ENCODE assay signal across 8 cellular contexts in the genomic region with DNA sequence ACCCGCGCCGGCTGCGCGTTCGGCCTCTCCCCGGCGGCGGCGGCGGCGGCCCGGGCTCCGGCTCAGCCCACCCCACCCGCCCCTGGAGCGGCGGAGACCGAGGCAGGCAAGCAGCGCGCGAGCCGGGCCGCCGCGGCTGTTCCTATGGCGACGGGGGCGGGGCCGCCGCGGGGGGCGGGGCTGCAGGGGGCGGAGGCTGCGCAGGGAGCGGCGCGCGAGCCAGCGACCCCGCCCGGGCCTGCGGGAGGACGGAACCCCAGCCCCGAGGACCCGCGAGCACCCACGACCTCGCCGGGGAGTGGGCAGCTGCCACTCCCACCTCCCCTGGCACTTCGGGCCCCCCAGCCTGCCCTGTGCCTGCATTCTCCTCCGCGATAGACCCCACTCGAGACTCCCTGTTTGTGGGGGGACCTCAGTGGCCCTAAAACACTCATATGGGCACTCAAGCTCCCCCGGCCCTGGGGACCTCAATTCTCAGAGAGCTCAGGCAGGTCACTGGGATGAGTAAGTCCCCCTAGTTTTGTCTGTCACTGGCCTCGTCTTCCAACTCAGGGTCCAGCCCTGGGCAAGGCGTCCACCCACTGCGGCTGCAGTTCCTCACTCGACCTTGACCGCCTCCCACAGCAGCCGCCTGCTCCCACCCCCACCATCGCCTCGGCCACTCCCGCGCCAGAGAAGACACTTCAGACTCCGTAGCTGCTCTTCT. TPM values are rescaled to one million over a fixed set of nuclear protein-coding genes. Genes with fewer than 3 reads are reported as not detected.
DNase-seq lines count a peak whose midpoint lies in the region; ATAC-seq and TF ChIP-seq lines count a peak whose summit lies in the region.

A gene (minus strand): TSS at position 115 of the 706 bp plus-strand sequence. CDS start 597 bp downstream, outside the sequence.

- H3K36me3 ChIP-seq in cardiac muscle cell (peaks cover 5% of the 10 kb centered on the region), upper lobe of right lung (peaks cover 23% of the 10 kb centered on the region)

- H3K4me1 ChIP-seq in cardiac muscle cell (ENCODE audit: low read depth), result peaks cover 4% of the 10 kb centered on the region
- H3K4me1 ChIP-seq in upper lobe of right lung, result peaks cover 28% of the 10 kb centered on the region

- peak within 1 kb of the TSS in 1 of 2 donors; percentile 44 for H3K27ac Mint-ChIP-seq in activated naive CD4-positive, alpha-beta T cell treated with anti-CD3 and anti-CD28 coated beads, Interleukin-2, amount 50 U/mL, for 72 hours

- H3K4me3 ChIP-seq in cardiac muscle cell, result peak within 1 kb of the TSS; percentile 63
- peak within 1 kb of the TSS; percentile 46 for H3K4me3 ChIP-seq in upper lobe of right lung

- H3K27me3 ChIP-seq in cardiac muscle cell, result no peaks in the 10 kb centered on the region
- no peaks in the 10 kb centered on the region for H3K27me3 ChIP-seq in upper lobe of right lung

- H3K36me3 Mint-ChIP-seq in activated naive CD4-positive, alpha-beta T cell treated with anti-CD3 and anti-CD28 coated beads, Interleukin-2, amount 50 U/mL, for 72 hours, result no peaks in the 10 kb centered on the region

- H3K27ac ChIP-seq in cardiac muscle cell (no peak within 1 kb of the TSS), upper lobe of right lung (no peak within 1 kb of the TSS)

- H3K9me3 ChIP-seq in cardiac muscle cell (ENCODE audit: low read depth) (no peaks in the 10 kb centered on the region), upper lobe of right lung (no peaks in the 10 kb centered on the region)

- DNase-seq in Ammon's horn (ENCODE audit: low spot score), result peak; percentile 62
- peak in 1 of 2 donors; percentile 86 for DNase-seq in activated naive CD4-positive, alpha-beta T cell treated with anti-CD3 and anti-CD28 coated beads, Interleukin-2, amount 50 U/mL, for 72 hours (ENCODE audit: low spot score in 2 of 2)
- DNase-seq in cardiac muscle cell (ENCODE audit: low read depth in 1 of 2, low spot score in 1 of 2), result peak; percentile 63 to 85
- DNase-seq in posterior cingulate gyrus, result peak in 9 of 10 donors; percentile 44 to 96 (median 69)
- peak; percentile 83 for DNase-seq in upper lobe of right lung

- intact Hi-C loops in posterior cingulate gyrus (cut with DNase I), result no loop called here
- intact Hi-C loops in upper lobe of right lung (cut with DNase I), result no loop called here

- peak; percentile 43 for ATAC-seq in HG02798 (IDR thresholded peaks at IDR 0.05; ENCODE audit: poor library complexity, unreplicated experiment)
- ATAC-seq in SK-N-SH treated with all-trans-retinoic acid at 6 μM for 48 hours, result peak; percentile 44
- peak; percentile 32 to 65 for ATAC-seq in activated naive CD4-positive, alpha-beta T cell treated with anti-CD3 and anti-CD28 coated beads, Interleukin-2, amount 50 U/mL, for 72 hours
- peak; percentile 67 for ATAC-seq in upper lobe of right lung
- ATAC-seq in HG03442 (IDR thresholded peaks at IDR 0.05; ENCODE audit: unreplicated experiment), result no peak

- H3K9me3 Mint-ChIP-seq in activated naive CD4-positive, alpha-beta T cell treated with anti-CD3 and anti-CD28 coated beads, Interleukin-2, amount 50 U/mL, for 72 hours, result no peaks in the 10 kb centered on the region

- TF ChIP-seq CTCF in cardiac muscle cell (IDR thresholded peaks at IDR 0.05; ENCODE audit: low read depth, low read length), result no peak
- no peak for TF ChIP-seq CTCF in upper lobe of right lung (IDR thresholded peaks at IDR 0.05)

TF ChIP-seq in SK-N-SH treated with all-trans-retinoic acid at 6 μM for 48 hours, 23 proteins besides CTCF, POLR2A, EP300 and RAD21:
- TF ChIP-seq ZFP3 (CRISPR knock-in tag; IDR thresholded peaks at IDR 0.05) (no peak), ISL1 (CRISPR knock-in tag; IDR thresholded peaks at IDR 0.05) (no peak), ZC3H10 (CRISPR knock-in tag; IDR thresholded peaks at IDR 0.05) (no peak)
- TF ChIP-seq, protein P1, sequence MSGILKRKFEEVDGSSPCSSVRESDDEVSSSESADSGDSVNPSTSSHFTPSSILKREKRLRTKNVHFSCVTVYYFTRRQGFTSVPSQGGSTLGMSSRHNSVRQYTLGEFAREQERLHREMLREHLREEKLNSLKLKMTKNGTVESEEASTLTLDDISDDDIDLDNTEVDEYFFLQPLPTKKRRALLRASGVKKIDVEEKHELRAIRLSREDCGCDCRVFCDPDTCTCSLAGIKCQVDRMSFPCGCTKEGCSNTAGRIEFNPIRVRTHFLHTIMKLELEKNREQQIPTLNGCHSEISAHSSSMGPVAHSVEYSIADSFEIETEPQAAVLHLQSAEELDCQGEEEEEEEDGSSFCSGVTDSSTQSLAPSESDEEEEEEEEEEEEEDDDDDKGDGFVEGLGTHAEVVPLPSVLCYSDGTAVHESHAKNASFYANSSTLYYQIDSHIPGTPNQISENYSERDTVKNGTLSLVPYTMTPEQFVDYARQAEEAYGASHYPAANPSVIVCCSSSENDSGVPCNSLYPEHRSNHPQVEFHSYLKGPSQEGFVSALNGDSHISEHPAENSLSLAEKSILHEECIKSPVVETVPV (CRISPR knock-in tag; IDR thresholded peaks at IDR 0.05), result no peak
- TF ChIP-seq, protein P2, sequence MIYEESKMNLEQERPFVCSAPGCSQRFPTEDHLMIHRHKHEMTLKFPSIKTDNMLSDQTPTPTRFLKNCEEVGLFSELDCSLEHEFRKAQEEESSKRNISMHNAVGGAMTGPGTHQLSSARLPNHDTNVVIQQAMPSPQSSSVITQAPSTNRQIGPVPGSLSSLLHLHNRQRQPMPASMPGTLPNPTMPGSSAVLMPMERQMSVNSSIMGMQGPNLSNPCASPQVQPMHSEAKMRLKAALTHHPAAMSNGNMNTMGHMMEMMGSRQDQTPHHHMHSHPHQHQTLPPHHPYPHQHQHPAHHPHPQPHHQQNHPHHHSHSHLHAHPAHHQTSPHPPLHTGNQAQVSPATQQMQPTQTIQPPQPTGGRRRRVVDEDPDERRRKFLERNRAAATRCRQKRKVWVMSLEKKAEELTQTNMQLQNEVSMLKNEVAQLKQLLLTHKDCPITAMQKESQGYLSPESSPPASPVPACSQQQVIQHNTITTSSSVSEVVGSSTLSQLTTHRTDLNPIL (CRISPR knock-in tag; IDR thresholded peaks at IDR 0.05; ENCODE audit: low read depth), result no peak
- TF ChIP-seq, protein P3, sequence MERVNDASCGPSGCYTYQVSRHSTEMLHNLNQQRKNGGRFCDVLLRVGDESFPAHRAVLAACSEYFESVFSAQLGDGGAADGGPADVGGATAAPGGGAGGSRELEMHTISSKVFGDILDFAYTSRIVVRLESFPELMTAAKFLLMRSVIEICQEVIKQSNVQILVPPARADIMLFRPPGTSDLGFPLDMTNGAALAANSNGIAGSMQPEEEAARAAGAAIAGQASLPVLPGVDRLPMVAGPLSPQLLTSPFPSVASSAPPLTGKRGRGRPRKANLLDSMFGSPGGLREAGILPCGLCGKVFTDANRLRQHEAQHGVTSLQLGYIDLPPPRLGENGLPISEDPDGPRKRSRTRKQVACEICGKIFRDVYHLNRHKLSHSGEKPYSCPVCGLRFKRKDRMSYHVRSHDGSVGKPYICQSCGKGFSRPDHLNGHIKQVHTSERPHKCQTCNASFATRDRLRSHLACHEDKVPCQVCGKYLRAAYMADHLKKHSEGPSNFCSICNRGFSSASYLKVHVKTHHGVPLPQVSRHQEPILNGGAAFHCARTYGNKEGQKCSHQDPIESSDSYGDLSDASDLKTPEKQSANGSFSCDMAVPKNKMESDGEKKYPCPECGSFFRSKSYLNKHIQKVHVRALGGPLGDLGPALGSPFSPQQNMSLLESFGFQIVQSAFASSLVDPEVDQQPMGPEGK (CRISPR knock-in tag; IDR thresholded peaks at IDR 0.05; ENCODE audit: borderline replicate concordance), result no peak
- TF ChIP-seq, protein P4, sequence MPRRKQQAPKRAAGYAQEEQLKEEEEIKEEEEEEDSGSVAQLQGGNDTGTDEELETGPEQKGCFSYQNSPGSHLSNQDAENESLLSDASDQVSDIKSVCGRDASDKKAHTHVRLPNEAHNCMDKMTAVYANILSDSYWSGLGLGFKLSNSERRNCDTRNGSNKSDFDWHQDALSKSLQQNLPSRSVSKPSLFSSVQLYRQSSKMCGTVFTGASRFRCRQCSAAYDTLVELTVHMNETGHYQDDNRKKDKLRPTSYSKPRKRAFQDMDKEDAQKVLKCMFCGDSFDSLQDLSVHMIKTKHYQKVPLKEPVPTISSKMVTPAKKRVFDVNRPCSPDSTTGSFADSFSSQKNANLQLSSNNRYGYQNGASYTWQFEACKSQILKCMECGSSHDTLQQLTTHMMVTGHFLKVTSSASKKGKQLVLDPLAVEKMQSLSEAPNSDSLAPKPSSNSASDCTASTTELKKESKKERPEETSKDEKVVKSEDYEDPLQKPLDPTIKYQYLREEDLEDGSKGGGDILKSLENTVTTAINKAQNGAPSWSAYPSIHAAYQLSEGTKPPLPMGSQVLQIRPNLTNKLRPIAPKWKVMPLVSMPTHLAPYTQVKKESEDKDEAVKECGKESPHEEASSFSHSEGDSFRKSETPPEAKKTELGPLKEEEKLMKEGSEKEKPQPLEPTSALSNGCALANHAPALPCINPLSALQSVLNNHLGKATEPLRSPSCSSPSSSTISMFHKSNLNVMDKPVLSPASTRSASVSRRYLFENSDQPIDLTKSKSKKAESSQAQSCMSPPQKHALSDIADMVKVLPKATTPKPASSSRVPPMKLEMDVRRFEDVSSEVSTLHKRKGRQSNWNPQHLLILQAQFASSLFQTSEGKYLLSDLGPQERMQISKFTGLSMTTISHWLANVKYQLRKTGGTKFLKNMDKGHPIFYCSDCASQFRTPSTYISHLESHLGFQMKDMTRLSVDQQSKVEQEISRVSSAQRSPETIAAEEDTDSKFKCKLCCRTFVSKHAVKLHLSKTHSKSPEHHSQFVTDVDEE (CRISPR knock-in tag; IDR thresholded peaks at IDR 0.05), result no peak

RNA-seq across cellular contexts. Expression of the gene that starts here (rescaled TPM):
- total RNA-seq in activated naive CD4-positive, alpha-beta T cell treated with anti-CD3 and anti-CD28 coated beads, Interleukin-2, amount 50 U/mL, for 72 hours, result under 1 TPM in 1 of 2 donors, not detected in 1; 0.78 TPM
- 22.8 and 60.1 TPM in 2 replicates for total RNA-seq in cardiac muscle cell
- 18.1 and 48.5 TPM in 2 replicates for polyA plus RNA-seq in cardiac muscle cell
- 1.2 TPM for total RNA-seq in upper lobe of right lung

Comparison
In these comparisons a context has a peak if more than half of its experiments do, and no peak if none do; other contexts are left out.
1. RNA of the gene that starts here (total RNA-seq): 22.8 to 60.1 TPM in cardiac muscle cell; 1.2 TPM in upper lobe of right lung (single experiment) and 0.78 TPM in activated naive CD4-positive, alpha-beta T cell treated with anti-CD3 and anti-CD28 coated beads, Interleukin-2, amount 50 U/mL, for 72 hours; every median in the first group is over 10 times any median in the second.
2. Peak in ATAC-seq in activated naive CD4-positive, alpha-beta T cell treated with anti-CD3 and anti-CD28 coated beads, Interleukin-2, amount 50 U/mL, for 72 hours; RNA of the gene not detected or under 1 TPM.